ENCODE assay signal across 8 cellular contexts in the genomic region with DNA sequence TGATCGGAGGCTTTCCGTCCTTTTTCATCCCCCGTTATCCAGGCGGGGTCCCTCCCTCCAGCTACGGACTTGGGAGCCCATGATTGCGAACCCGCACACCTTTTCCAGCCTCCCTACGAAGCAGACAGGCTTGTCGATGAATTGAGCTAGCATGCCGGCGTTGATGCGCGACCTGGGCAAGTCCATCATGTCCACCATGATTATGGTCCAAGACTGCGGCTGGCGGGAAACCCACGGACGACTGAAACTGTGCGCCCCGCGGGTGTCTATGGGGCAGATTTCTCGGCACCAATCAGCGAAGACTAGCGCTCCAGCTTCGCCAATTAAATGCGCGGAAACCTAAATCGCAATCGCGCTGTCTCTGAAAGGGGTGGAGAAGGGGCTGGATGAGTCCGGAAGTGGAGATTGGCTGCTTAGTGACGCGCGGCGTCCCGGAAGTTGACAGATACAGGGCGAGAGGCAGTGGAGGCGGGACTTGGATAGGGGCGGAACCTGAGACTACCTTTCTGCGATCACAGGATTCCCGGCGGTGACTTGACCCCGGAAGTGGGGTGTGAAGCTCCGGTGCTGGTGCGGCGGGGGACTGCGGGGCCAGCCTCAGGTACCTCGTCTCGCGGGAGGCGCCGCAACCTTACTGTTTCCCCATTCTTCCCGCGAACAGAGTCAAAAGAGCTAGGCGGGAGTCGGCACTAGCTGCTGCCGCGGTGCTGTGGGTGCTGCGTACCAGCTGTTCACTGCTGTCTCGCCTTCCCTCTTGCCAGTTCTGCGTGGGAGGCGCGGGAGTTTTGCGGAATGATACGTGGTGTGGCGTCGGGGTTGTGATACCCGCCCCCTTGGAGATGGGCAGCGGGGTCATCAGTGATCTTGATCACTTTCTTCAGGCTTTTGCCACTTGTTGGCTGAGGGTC. TPM values are rescaled to one million over a fixed set of nuclear protein-coding genes. Genes with fewer than 3 reads are reported as not detected.
A peak's percentile ranks its signal among the peaks of the same experiment; 100 is the strongest.
DNase-seq lines count a peak whose midpoint lies in the region; ATAC-seq and TF ChIP-seq lines count a peak whose summit lies in the region.

UMAD1 (plus strand) TSS at position 532 of the 908 bp plus-strand sequence. CDS start 32,620 bp downstream, outside the sequence.

- peaks cover 23% of the 10 kb centered on the region for H3K79me2 ChIP-seq in parathyroid adenoma

- 0 to 1% methylated on average over 67 to 68 of the region's 68 CpGs for WGBS in tibial nerve, 2 donors

- H3K4me2 ChIP-seq in parathyroid adenoma (ENCODE audit: low read length), result peak within 1 kb of the TSS; percentile 94

- H3K9me3 ChIP-seq in adipocyte (ENCODE audit: control insufficient read depth, low read length) (no peaks in the 10 kb centered on the region), cardiac muscle cell (ENCODE audit: low read depth) (no peaks in the 10 kb centered on the region), parathyroid adenoma (ENCODE audit: control insufficient read depth, low read length) (no peaks in the 10 kb centered on the region), tibial nerve (no peaks in the 10 kb centered on the region)

- peaks cover 6% of the 10 kb centered on the region for H3K36me3 ChIP-seq in adipocyte (ENCODE audit: control insufficient read depth, insufficient read depth, low read length, severe bottlenecking)
- no peaks in the 10 kb centered on the region for H3K36me3 ChIP-seq in cardiac muscle cell
- no peaks in the 10 kb centered on the region for H3K36me3 ChIP-seq in parathyroid adenoma (ENCODE audit: control insufficient read depth, insufficient read depth, low read length)
- H3K36me3 ChIP-seq in tibial nerve, result peaks cover 0 to 23% (median 0%) of the 10 kb centered on the region in 3 donors

- TF ChIP-seq EP300 in tibial nerve (IDR thresholded peaks at IDR 0.05), result peak; percentile 86 to 91

- TF ChIP-seq POLR2A in tibial nerve (IDR thresholded peaks at IDR 0.05), result peak; percentile 13 to 73

- peak within 1 kb of the TSS; percentile 31 for H3K27ac ChIP-seq in cardiac muscle cell
- peak within 1 kb of the TSS; percentile 87 for H3K27ac ChIP-seq in parathyroid adenoma
- H3K27ac ChIP-seq in tibial nerve, result peak within 1 kb of the TSS; percentile 59 to 94 (median 90)

- peak within 1 kb of the TSS; percentile 90 for H3K4me3 ChIP-seq in GM12875 (ENCODE audit: low read depth, low read length)
- peak within 1 kb of the TSS; percentile 100 for H3K4me3 ChIP-seq in adipocyte (ENCODE audit: low read length)
- peak within 1 kb of the TSS; percentile 60 for H3K4me3 ChIP-seq in cardiac muscle cell
- peak within 1 kb of the TSS; percentile 92 for H3K4me3 ChIP-seq in parathyroid adenoma (ENCODE audit: low read depth, low read length)
- peak within 1 kb of the TSS; percentile 73 to 96 (median 80) for H3K4me3 ChIP-seq in tibial nerve

- no peak for TF ChIP-seq CTCF in GM12875 (IDR thresholded peaks at IDR 0.05; ENCODE audit: borderline replicate concordance, insufficient read depth, low read depth, low read length)
- TF ChIP-seq CTCF in cardiac muscle cell (IDR thresholded peaks at IDR 0.05; ENCODE audit: low read depth, low read length), result no peak
- TF ChIP-seq CTCF in parathyroid adenoma (IDR thresholded peaks at IDR 0.05), result no peak
- no peak for TF ChIP-seq CTCF in tibial nerve (IDR thresholded peaks at IDR 0.05)

- H3K4me1 ChIP-seq in adipocyte (ENCODE audit: control insufficient read depth, insufficient read depth, low read length) (peaks cover 14% of the 10 kb centered on the region), cardiac muscle cell (ENCODE audit: low read depth) (peaks cover 7% of the 10 kb centered on the region), parathyroid adenoma (peaks cover 6% of the 10 kb centered on the region), tibial nerve (peaks cover 0 to 24% (median 8%) of the 10 kb centered on the region in 4 donors)

- peak within 1 kb of the TSS; percentile 92 for H2AFZ ChIP-seq in parathyroid adenoma

- H3K27me3 ChIP-seq in adipocyte (replicated peaks; ENCODE audit: control insufficient read depth, insufficient read depth, low read length) (no peaks in the 10 kb centered on the region), cardiac muscle cell (no peaks in the 10 kb centered on the region), parathyroid adenoma (ENCODE audit: control insufficient read depth, insufficient read depth, low read length) (no peaks in the 10 kb centered on the region), tibial nerve (no peaks in the 10 kb centered on the region)

- DNase-seq in NCI-H1436 (lab: John Stamatoyannopoulos, UW) (peak; percentile 99), T follicular helper cell (ENCODE audit: low read depth) (peak; percentile 98), adipocyte (ENCODE audit: low read depth) (peak; percentile 99), cardiac muscle cell (ENCODE audit: low read depth in 1 of 2, low spot score in 1 of 2) (peak; percentile 99), tibial nerve (ENCODE audit: low spot score in 2 of 2) (peak; percentile 95 to 97)

- H3K9ac ChIP-seq in adipocyte (ENCODE audit: low read length) (peak within 1 kb of the TSS; percentile 87), parathyroid adenoma (peak within 1 kb of the TSS; percentile 48)

- peak; percentile 98 for ATAC-seq in HG02798 (IDR thresholded peaks at IDR 0.05; ENCODE audit: poor library complexity, unreplicated experiment)

RNA-seq across cellular contexts. Expression of gene UMAD1, which starts in this region (rescaled TPM):
- total RNA-seq in cardiac muscle cell (8.2 and 8.3 TPM in 2 replicates), tibial nerve (10 to 100 TPM in 2 of 4 donors, 1 to 10 TPM in 2; 6.0 to 14.9 (median 10.2) TPM)
- polyA plus RNA-seq in cardiac muscle cell, result 12.9 and 18.2 TPM in 2 replicates

Comparison
In these comparisons a context has a peak if more than half of its experiments do, and no peak if none do; other contexts are left out.
1. Peak in every context shown above with its lines: DNase-seq, ATAC-seq, H3K4me3 ChIP-seq and H3K27ac ChIP-seq.
2. H3K27ac ChIP-seq: peak in every context shown above with its lines; median percentile 90 in tibial nerve; 87 in parathyroid adenoma; 31 in cardiac muscle cell.